Comparison of ENCODE assay signal across 1 cellular context in the genomic region with DNA sequence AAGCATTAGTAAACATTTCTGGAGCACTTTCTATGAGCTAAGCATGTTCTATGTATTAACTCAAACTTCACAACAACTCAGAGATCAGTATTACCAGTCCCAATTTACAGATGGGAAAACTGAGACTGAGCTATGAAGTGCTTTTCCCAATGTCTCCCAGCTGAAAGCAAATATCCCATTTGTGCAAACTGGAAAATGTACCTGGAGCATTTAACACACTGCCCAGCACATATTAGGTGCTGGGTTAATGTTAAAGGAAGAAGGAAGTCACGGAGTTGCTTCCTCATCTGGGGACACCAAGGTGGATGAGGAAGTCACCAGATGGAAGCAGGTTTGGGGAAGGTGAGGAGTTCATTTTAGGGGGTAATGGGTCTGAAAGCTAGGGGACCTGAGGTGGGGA.
TF ChIP-seq lines count a peak whose summit lies in the region.

No MANE protein-coding gene starts in this region.

TF ChIP-seq in A549, 52 proteins besides CTCF, POLR2A, EP300 and RAD21 (continued from another document):
- no peak for TF ChIP-seq ZSCAN20 (CRISPR knock-in tag; IDR thresholded peaks at IDR 0.05)
- no peak for TF ChIP-seq ESRRA (IDR thresholded peaks at IDR 0.05; ENCODE audit: borderline replicate concordance, low read length)
- TF ChIP-seq KDM1A (IDR thresholded peaks at IDR 0.05; ENCODE audit: low read depth), result peak; percentile 69; the same call in 1 of the 2 replicates
